In genomic region chr11:75330279-75330678, GRCh38 we compare ENCODE assay signal across 2 cellular contexts.
TF ChIP-seq lines count a peak whose summit lies in the region.

No MANE protein-coding gene starts in this region.

TF ChIP-seq in HepG2, 621 proteins besides CTCF, POLR2A, EP300 and RAD21:
- TF ChIP-seq ARID4A (CRISPR knock-in tag; IDR thresholded peaks at IDR 0.05; ENCODE audit: borderline replicate concordance) (no peak), BATF2 (CRISPR knock-in tag; IDR thresholded peaks at IDR 0.05) (no peak)

TF ChIP-seq in WTC11, 78 proteins besides CTCF, POLR2A, EP300 and RAD21 (continued from another document):
- TF ChIP-seq AFF4 (CRISPR knock-in tag; IDR thresholded peaks at IDR 0.05; ENCODE audit: borderline replicate concordance): no peak
- TF ChIP-seq IRF1 (CRISPR knock-in tag; IDR thresholded peaks at IDR 0.05): no peak
- no peak for TF ChIP-seq MXD4 (CRISPR knock-in tag; IDR thresholded peaks at IDR 0.05; ENCODE audit: borderline replicate concordance)
- no peak for TF ChIP-seq USF2 (CRISPR knock-in tag; IDR thresholded peaks at IDR 0.05)
